16 cellular contexts compared by ENCODE assay signal in the genomic region with DNA sequence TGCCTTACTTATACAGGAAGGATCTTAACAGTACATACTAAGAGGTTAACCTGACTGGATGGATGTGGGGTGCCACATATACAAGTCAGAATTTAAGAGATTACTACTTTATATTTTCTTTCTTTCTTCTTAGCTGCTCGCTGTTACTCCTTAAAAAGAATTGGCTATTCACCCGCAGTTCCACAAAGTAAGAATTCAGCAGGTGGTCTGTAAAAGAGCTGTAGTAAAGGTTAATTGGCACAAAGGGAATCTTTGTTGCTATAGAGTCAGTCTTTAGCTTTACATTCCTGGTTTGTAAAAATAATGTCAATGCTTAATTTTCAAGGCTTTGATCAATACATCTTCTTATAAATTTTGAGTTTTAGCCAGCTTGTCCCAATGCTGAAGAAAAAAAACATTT. TPM values are rescaled to one million over a fixed set of nuclear protein-coding genes. Genes with fewer than 3 reads are reported as not detected.
DNase-seq lines count a peak whose midpoint lies in the region; ATAC-seq and TF ChIP-seq lines count a peak whose summit lies in the region.
"Had no signal": no experiment of that assay in that cellular context is flagged by ENCODE, and none has a peak within 500 bp of the region (broad histone marks: within the 10 kb centered on the region; RNA-seq: fewer than 3 reads in every experiment).

No MANE protein-coding gene starts in this region.

- H2AK5ac ChIP-seq in neuronal stem cell (ENCODE audit: low read depth, low read length), result no peak overlapping the region

- no peaks in the 10 kb centered on the region for H3K79me1 ChIP-seq in neuronal stem cell (ENCODE audit: low read depth, low read length)

- H3K9ac ChIP-seq in HUES48 (ENCODE audit: low read depth, low read length), result no peak overlapping the region
- peak overlapping the region; percentile 3; the same call in 1 of the 2 replicates for H3K9ac ChIP-seq in iPS-20b (ENCODE audit: low read depth, low read length)
- H3K9ac ChIP-seq in neuronal stem cell (ENCODE audit: low read depth, low read length, poor library complexity), result no peak overlapping the region

- peak; percentile 40 for DNase-seq in neuronal stem cell (ENCODE audit: low spot score)
- DNase-seq in NCI-H2171 treated with DMSO at 0.1 percent for 48 hours (lab: John Stamatoyannopoulos, UW), result no peak
- no peak for DNase-seq in NCI-H1436 treated with DMSO at 0.1 percent for 48 hours (lab: John Stamatoyannopoulos, UW)
- DNase-seq: AML-193, GF-D8, NCI-H1092 treated with DMSO at 0.1 percent for 48 hours, NCI-H2081, SJCRH30 had no signal

- H3K23ac ChIP-seq in neuronal stem cell (ENCODE audit: low read depth, low read length, poor library complexity), result no peak overlapping the region

- no peak for TF ChIP-seq CTCF in brain (conservative IDR thresholded peaks at IDR 0.05)

- H3K14ac ChIP-seq in neuronal stem cell (ENCODE audit: low read length), result no peak overlapping the region

- no peaks in the 10 kb centered on the region for H3K27me3 ChIP-seq in HUES48 (ENCODE audit: control insufficient read depth, insufficient read depth, low read length)
- no peaks in the 10 kb centered on the region for H3K27me3 ChIP-seq in iPS-20b (ENCODE audit: insufficient read depth, low read length)
- no peaks in the 10 kb centered on the region for H3K27me3 ChIP-seq in neuronal stem cell (ENCODE audit: control insufficient read depth in 3 of 3, insufficient read depth in 3 of 3, low read depth in 1 of 3, low read length in 3 of 3)
- H3K27me3 ChIP-seq: SJCRH30 had no signal

- H4K91ac ChIP-seq in neuronal stem cell (ENCODE audit: low read depth, low read length, poor library complexity), result no peak overlapping the region

- no peak overlapping the region for H2BK15ac ChIP-seq in neuronal stem cell (ENCODE audit: low read length)

- H2BK120ac ChIP-seq in neuronal stem cell (ENCODE audit: low read depth, low read length), result no peak overlapping the region

- H3K9me3 Mint-ChIP-seq in brain, result peaks cover 16 to 32% (median 28%) of the 10 kb centered on the region in 5 experiments

- no peak overlapping the region for H2BK12ac ChIP-seq in neuronal stem cell (ENCODE audit: low read length)

- H3K4me1 ChIP-seq in HUES48 (ENCODE audit: control insufficient read depth, insufficient read depth, low read length) (peaks cover 27% of the 10 kb centered on the region), iPS-20b (ENCODE audit: insufficient read depth, low read length) (peaks cover 31% of the 10 kb centered on the region; the same call in 1 of the 2 replicates), neuronal stem cell (ENCODE audit: control insufficient read depth in 2 of 2, insufficient read depth in 1 of 2, low read depth in 1 of 2, low read length in 2 of 2) (peaks cover 4 to 5% of the 10 kb centered on the region in 2 donors)
- H3K4me1 ChIP-seq: HAP-1, SJCRH30 had no signal

- no peak overlapping the region for H3K4me2 ChIP-seq in neuronal stem cell (ENCODE audit: insufficient read depth, low read length, poor library complexity, severe bottlenecking)

- H3K4ac ChIP-seq in neuronal stem cell (ENCODE audit: low read length), result no peak overlapping the region

- WGBS in neuronal stem cell (ENCODE audit: extremely low coverage in 2 of 2, insufficient read length in 2 of 2, insufficient replicate concordance in 1 of 2), 2 donors, result no CpG with 5 or more reads among the region's 2 CpGs

- no peak overlapping the region for H2BK5ac ChIP-seq in neuronal stem cell (ENCODE audit: low read length)

- ATAC-seq in HG02852 (IDR thresholded peaks at IDR 0.05; ENCODE audit: unreplicated experiment), result no peak
- ATAC-seq: K562, Panc1 had no signal

- peaks cover 11% of the 10 kb centered on the region for H3K9me3 ChIP-seq in HUES48 (ENCODE audit: control insufficient read depth, insufficient read depth, low read length)
- peaks cover 6% of the 10 kb centered on the region for H3K9me3 ChIP-seq in iPS-20b (ENCODE audit: insufficient read depth, low read depth, low read length)
- H3K9me3 ChIP-seq in neuronal stem cell (replicated peaks in 1 of 2; ENCODE audit: control insufficient read depth in 2 of 2, insufficient read depth in 1 of 2, low read depth in 1 of 2, low read length in 2 of 2), result peaks cover 2 to 27% of the 10 kb centered on the region in 2 donors
- H3K9me3 ChIP-seq: SJCRH30 had no signal

- peaks cover 65% of the 10 kb centered on the region for H3K36me3 Mint-ChIP-seq in brain

- H3K27me3 Mint-ChIP-seq in brain, result peaks cover 4% of the 10 kb centered on the region

- peak overlapping the region in 1 of 5 experiments; percentile 24 for H3K4me3 Mint-ChIP-seq in brain

- no peak overlapping the region for H2AFZ ChIP-seq in neuronal stem cell (ENCODE audit: low read length)

- H3K18ac ChIP-seq in neuronal stem cell (ENCODE audit: low read length), result no peak overlapping the region

- peak overlapping the region; percentile 50 for H3K27ac ChIP-seq in HUES48 (ENCODE audit: low read depth, low read length)
- no peak overlapping the region for H3K27ac ChIP-seq in iPS-20b (ENCODE audit: low read length)
- no peak overlapping the region for H3K27ac ChIP-seq in neuronal stem cell (replicated peaks; ENCODE audit: low read length)
- H3K27ac ChIP-seq: C4-2B, SJCRH30 had no signal

- H3K36me3 ChIP-seq in HUES48 (ENCODE audit: control insufficient read depth, insufficient read depth, low read length) (no peaks in the 10 kb centered on the region; the same call in 1 of the 2 replicates), iPS-20b (ENCODE audit: insufficient read depth, low read depth, low read length) (peaks cover 6% of the 10 kb centered on the region; the same call in 1 of the 2 replicates), neuronal stem cell (replicated peaks in 1 of 2; ENCODE audit: control insufficient read depth in 2 of 2, insufficient read depth in 2 of 2, low read length in 2 of 2) (peaks cover 0 to 10% of the 10 kb centered on the region in 2 donors)
- H3K36me3 ChIP-seq: HAP-1 had no signal

- peak overlapping the region in 4 of 5 experiments; percentile 16 to 51 (median 36) for H3K27ac Mint-ChIP-seq in brain

- peaks cover 51% of the 10 kb centered on the region for H3K4me1 Mint-ChIP-seq in brain

- H4K8ac ChIP-seq in neuronal stem cell (ENCODE audit: low read depth, low read length), result no peak overlapping the region

- H3K4me3 ChIP-seq in HUES48 (ENCODE audit: low read depth, low read length), result no peak overlapping the region
- peak overlapping the region; percentile 15 for H3K4me3 ChIP-seq in iPS-20b (ENCODE audit: low read length)
- no peak overlapping the region for H3K4me3 ChIP-seq in neuronal stem cell (ENCODE audit: low read length in 2 of 2)
- H3K4me3 ChIP-seq: HAP-1, K562, SJCRH30 had no signal

RNA-seq across cellular contexts. Expression of a gene that starts 43.2 kb away (rescaled TPM):
- polyA plus RNA-seq in brain (ENCODE audit: insufficient read depth, low read depth, low replicate concordance), result 39.1 TPM
- polyA plus RNA-seq in neuronal stem cell (2013, experiment 1 of 2), result 55.4 TPM
- 58.2 TPM for polyA plus RNA-seq in neuronal stem cell (2013, experiment 2 of 2)
